Comparison of ENCODE assay signal across 23 cellular contexts in genomic region chrX:130378008-130378669, GRCh38. TPM values are rescaled to one million over a fixed set of nuclear protein-coding genes. Genes with fewer than 3 reads are reported as not detected.
DNase-seq lines count a peak whose midpoint lies in the region; ATAC-seq and TF ChIP-seq lines count a peak whose summit lies in the region.
"Had no signal": no experiment of that assay in that cellular context is flagged by ENCODE, and none has a peak within 500 bp of the region (broad histone marks: within the 10 kb centered on the region; RNA-seq: fewer than 3 reads in every experiment).

No MANE protein-coding gene starts in this region.

- no peaks in the 10 kb centered on the region for H3K9me3 ChIP-seq in SK-N-SH
- no peaks in the 10 kb centered on the region for H3K9me3 ChIP-seq in A673 (ENCODE audit: low read depth, low read length, poor library complexity, severe bottlenecking)
- H3K9me3 ChIP-seq in mammary epithelial cell (replicated peaks; ENCODE audit: insufficient read depth, low read length): no peaks in the 10 kb centered on the region

- H4K20me1 ChIP-seq in SK-N-SH (ENCODE audit: insufficient read depth): no peaks in the 10 kb centered on the region
- H4K20me1 ChIP-seq in mammary epithelial cell (ENCODE audit: insufficient read depth, low read length): no peaks in the 10 kb centered on the region

- no peaks in the 10 kb centered on the region for H3F3A ChIP-seq in SK-N-SH (replicated peaks; ENCODE audit: insufficient read depth)

- no peak for TF ChIP-seq RAD21 in SK-N-SH (IDR thresholded peaks at IDR 0.05; ENCODE audit: low read length)

- H3K4me3 ChIP-seq in SK-N-SH (ENCODE audit: low read depth in 2 of 2, low read length in 1 of 2) (no peak overlapping the region), fibroblast of villous mesenchyme (ENCODE audit: low read depth, low read length) (no peak overlapping the region), A673 (ENCODE audit: low read depth, low read length, poor library complexity, severe bottlenecking) (no peak overlapping the region), mammary epithelial cell (replicated peaks in 1 of 3; ENCODE audit: insufficient read depth in 1 of 3, low read depth in 2 of 3, low read length in 3 of 3) (no peak overlapping the region)
- H3K4me3 ChIP-seq: cardiac muscle cell had no signal

- BruUV-seq in A673 (replicated peaks; lab: Mats Ljungman, UMichigan): no TSS peak
- no TSS peak for BruUV-seq in mammary epithelial cell (replicated peaks; lab: Mats Ljungman, UMichigan)

- intact Hi-C loops in A673 (cut with micrococcal nuclease; ENCODE audit: unreplicated experiment) (no loop called here), mammary epithelial cell (cut with micrococcal nuclease) (no loop called here)

- H2AFZ ChIP-seq in SK-N-SH (ENCODE audit: low read depth) (no peak overlapping the region), mammary epithelial cell (ENCODE audit: low read depth, low read length) (no peak overlapping the region)

- no peaks in the 10 kb centered on the region for H3K9me2 ChIP-seq in SK-N-SH

- H3K36me3 ChIP-seq in SK-N-SH (replicated peaks in 1 of 2; ENCODE audit: control insufficient read depth in 1 of 2, insufficient read depth in 2 of 2, low read length in 1 of 2) (peaks cover 4 to 6% of the 10 kb centered on the region in 2 experiments), A673 (ENCODE audit: insufficient read depth, low read length, poor library complexity, severe bottlenecking) (no peaks in the 10 kb centered on the region), mammary epithelial cell (ENCODE audit: insufficient read depth, low read length) (no peaks in the 10 kb centered on the region)
- H3K36me3 ChIP-seq: cardiac muscle cell had no signal

- no peaks in the 10 kb centered on the region for H3K27me3 ChIP-seq in SK-N-SH (ENCODE audit: insufficient read depth)
- no peaks in the 10 kb centered on the region for H3K27me3 ChIP-seq in A673 (replicated peaks; ENCODE audit: insufficient read depth, low read depth, low read length, poor library complexity)
- H3K27me3 ChIP-seq in mammary epithelial cell (ENCODE audit: insufficient read depth, low read length): no peaks in the 10 kb centered on the region
- H3K27me3 ChIP-seq: cardiac muscle cell had no signal

- TF ChIP-seq EP300 in SK-N-SH (IDR thresholded peaks at IDR 0.05; ENCODE audit: borderline replicate concordance in 1 of 2, low read depth in 1 of 2, low read length in 1 of 2): no peak

- TF ChIP-seq CTCF in SK-N-SH (IDR thresholded peaks at IDR 0.05) (no peak), fibroblast of villous mesenchyme (IDR thresholded peaks at IDR 0.05; ENCODE audit: insufficient read depth, low read depth, low read length) (no peak), A673 (conservative IDR thresholded peaks at IDR 0.05; ENCODE audit: low read depth, low read length) (no peak), mammary epithelial cell (conservative IDR thresholded peaks at IDR 0.05 in 1 of 2, IDR thresholded peaks at IDR 0.05 in 1 of 2; ENCODE audit: extremely low read depth in 1 of 2, insufficient read depth in 1 of 2, low read depth in 1 of 2, low read length in 2 of 2) (no peak)

- dilution Hi-C loops in mammary epithelial cell (cut with HindIII; ENCODE audit: low sequenced_read_pairs): loop anchor here (25.0 kb wide), 1 partner anchor 534 kb away; the partner anchor contains the start of gene ENOX2

- WGBS in SK-N-SH (ENCODE audit: low lambda C conversion rate): 14% methylated on average over 5 of the region's 5 CpGs
- WGBS in mammary epithelial cell (ENCODE audit: low coverage, missing lambda C conversion rate): 39% methylated on average over 5 of the region's 5 CpGs

- in situ Hi-C loops in mammary epithelial cell (cut with MboI; ENCODE audit: low sequenced_read_pairs in 2 of 2): loop anchor here in 1 of 2 donors (25.0 kb wide), 1 partner anchor 534 kb away; the partner anchor contains the start of gene ENOX2

- H3K27ac ChIP-seq in SK-N-SH (ENCODE audit: low read depth in 2 of 2, low read length in 1 of 2) (no peak overlapping the region), A673 (ENCODE audit: low read depth, low read length, poor library complexity, severe bottlenecking) (no peak overlapping the region), mammary epithelial cell (ENCODE audit: insufficient read depth, low read depth, low read length) (no peak overlapping the region)
- H3K27ac ChIP-seq: cardiac muscle cell, epithelial cell of prostate, KMS-11 had no signal

- H3K4me2 ChIP-seq in SK-N-SH: no peak overlapping the region
- H3K4me2 ChIP-seq in mammary epithelial cell (ENCODE audit: insufficient read depth, low read depth, low read length): no peak overlapping the region
- H3K4me2 ChIP-seq: KMS-11 had no signal

- POLR2A ChIA-PET in SK-N-SH (lab: Yijun Ruan, JAX) (interaction anchor here (0.6 kb wide), 2 partner anchors 38 to 1200 kb away, joined by 3 read pairs; partner anchors contain the start of gene SLC25A14), A673 (lab: Charles Lee; ENCODE audit: low non-redundant PET) (no interaction called here)

- CTCF ChIA-PET in SK-N-SH (lab: Yijun Ruan, JAX) (interaction anchor here (1.0 kb wide), 1 partner anchor 539 kb away, joined by 3 read pairs; no protein-coding TSS in a partner anchor), A673 (lab: Charles Lee) (no interaction called here), mammary epithelial cell (lab: Charles Lee; ENCODE audit: low non-redundant PET) (no interaction called here)

- H3K4me1 ChIP-seq in SK-N-SH (ENCODE audit: control insufficient read depth in 1 of 2, insufficient read depth in 2 of 2, low read depth in 1 of 2, low read length in 1 of 2) (no peaks in the 10 kb centered on the region), A673 (ENCODE audit: insufficient read depth, low read length, poor library complexity, severe bottlenecking) (no peaks in the 10 kb centered on the region), mammary epithelial cell (ENCODE audit: insufficient read depth, low read length) (no peaks in the 10 kb centered on the region)

- H3K79me2 ChIP-seq in SK-N-SH (ENCODE audit: insufficient read depth) (no peaks in the 10 kb centered on the region), mammary epithelial cell (ENCODE audit: insufficient read depth, low read length) (no peaks in the 10 kb centered on the region)

- ATAC-seq in SK-N-SH treated with all-trans-retinoic acid at 6 μM for 48 hours: no peak
- ATAC-seq: left cardiac atrium; stimulated activated naive CD8-positive, alpha-beta T cell treated with anti-CD3 and anti-CD28 coated beads, Interleukin-15, amount 100 ng/mL, for 72 hours had no signal

- DNase-seq in SK-N-SH (peak; percentile 31), NCI-H524 treated with DMSO at 0.1 percent for 48 hours (lab: John Stamatoyannopoulos, UW) (peak; percentile 80), fibroblast of villous mesenchyme (ENCODE audit: low read depth) (peak; percentile 2), A673 (ENCODE audit: low spot score) (no peak), AG20443 (ENCODE audit: low spot score) (no peak), mammary epithelial cell (no peak)
- DNase-seq in activated naive CD4-positive, alpha-beta T cell treated with anti-CD3 and anti-CD28 coated beads, Interleukin-2, amount 50 U/mL, for 16 hours: no peak
- DNase-seq: ACHN; activated gamma-delta T cell; amniotic stem cell; DND-41; left cardiac atrium; NCI-H1105 treated with DMSO at 0.1 percent for 48 hours; NCI-H226; nephron progenitor cell; stimulated activated naive CD8-positive, alpha-beta T cell treated with anti-CD3 and anti-CD28 coated beads, Interleukin-15, amount 100 ng/mL, for 72 hours had no signal

- H3K9ac ChIP-seq in SK-N-SH: no peak overlapping the region
- no peak overlapping the region for H3K9ac ChIP-seq in mammary epithelial cell (ENCODE audit: insufficient read depth, low read length)
- H3K9ac ChIP-seq: KMS-11 had no signal

TF ChIP-seq in SK-N-SH, 30 proteins besides CTCF, POLR2A, EP300 and RAD21 (continues in another document):
- peak; percentile 29; the same call in 1 of the 2 replicates for TF ChIP-seq GATA2 (CRISPR knock-in tag; IDR thresholded peaks at IDR 0.05)
- no peak for TF ChIP-seq TEAD4 (IDR thresholded peaks at IDR 0.05; ENCODE audit: borderline replicate concordance, insufficient read depth)
- TF ChIP-seq JUND (IDR thresholded peaks at IDR 0.05): no peak
- no peak for TF ChIP-seq ELF1 (IDR thresholded peaks at IDR 0.05)
- TF ChIP-seq NRF1 (IDR thresholded peaks at IDR 0.05; ENCODE audit: low read depth, low read length): no peak

TF ChIP-seq in SK-N-SH treated with all-trans-retinoic acid at 6 μM for 48 hours, 23 proteins besides CTCF, POLR2A, EP300 and RAD21 (continues in another document):
- TF ChIP-seq ZC3H10 (CRISPR knock-in tag; IDR thresholded peaks at IDR 0.05) (no peak), CSRNP3 (CRISPR knock-in tag; IDR thresholded peaks at IDR 0.05) (no peak)

RNA-seq across cellular contexts. Expression of gene GPR119, which starts 7.3 kb away (rescaled TPM):
- polyA plus RNA-seq in SK-N-SH (2012; rRNA removed) (not detected in 2 replicates), mammary epithelial cell (not detected)
- not detected in 2 replicates for polyA plus RNA-seq in SK-N-SH (2012; cell fraction: cytosol; rRNA removed)
- not detected in 2 replicates for polyA plus RNA-seq in SK-N-SH (2012; cell fraction: nucleus; rRNA removed)
- total RNA-seq in fibroblast of villous mesenchyme (not detected in 2 replicates), A673 (2021) (not detected in 2 replicates), mammary epithelial cell (not detected)
- not detected for polyA minus RNA-seq in mammary epithelial cell
- total RNA-seq: cardiac muscle cell, dermis microvascular lymphatic vessel endothelial cell, frontal cortex, left cardiac atrium, mesothelial cell of epicardium had no signal
- polyA plus RNA-seq: cardiac muscle cell had no signal

RNA-seq across cellular contexts. Expression of gene RBMX2, which starts 23.6 kb away (rescaled TPM):
- 22.7 and 23.6 TPM in 2 replicates for polyA plus RNA-seq in SK-N-SH (2012; rRNA removed)
- polyA plus RNA-seq in SK-N-SH (2012; cell fraction: cytosol; rRNA removed): 29.8 and 38.1 TPM in 2 replicates
- polyA plus RNA-seq in SK-N-SH (2012; cell fraction: nucleus; rRNA removed): 10.0 and 18.0 TPM in 2 replicates
- 17.3 and 17.4 TPM in 2 replicates for total RNA-seq in fibroblast of villous mesenchyme
- total RNA-seq in A673 (2021): 33.1 and 35.0 TPM in 2 replicates
- 10 to 100 TPM; 14.8 to 27.5 TPM for total RNA-seq in mammary epithelial cell
- polyA plus RNA-seq in mammary epithelial cell: 15.5 TPM
- 3.6 TPM for polyA minus RNA-seq in mammary epithelial cell

RNA-seq across cellular contexts. Expression of gene SLC25A14, which starts 38.4 kb away (rescaled TPM):
- 14.0 and 21.7 TPM in 2 replicates for polyA plus RNA-seq in SK-N-SH (2012; rRNA removed)
- 17.0 and 17.3 TPM in 2 replicates for polyA plus RNA-seq in SK-N-SH (2012; cell fraction: cytosol; rRNA removed)
- 19.2 and 47.1 TPM in 2 replicates for polyA plus RNA-seq in SK-N-SH (2012; cell fraction: nucleus; rRNA removed)
- total RNA-seq in fibroblast of villous mesenchyme: 12.5 and 12.9 TPM in 2 replicates
- total RNA-seq in A673 (2021): 19.3 and 21.6 TPM in 2 replicates
- total RNA-seq in mammary epithelial cell: 10 to 100 TPM in 1 of 2 donors, 1 to 10 TPM in 1; 8.8 to 12.4 TPM
- 6.6 TPM for polyA plus RNA-seq in mammary epithelial cell
- polyA minus RNA-seq in mammary epithelial cell: 3.9 TPM

Comparison
In these comparisons a context has a peak if more than half of its experiments do, and no peak if none do; other contexts are left out.
1. DNase-seq: peak in SK-N-SH (single experiment), NCI-H524 treated with DMSO at 0.1 percent for 48 hours (single experiment) and fibroblast of villous mesenchyme (single experiment); none in A673 (single experiment), AG20443 (single experiment), mammary epithelial cell (single experiment) and activated naive CD4-positive, alpha-beta T cell treated with anti-CD3 and anti-CD28 coated beads, Interleukin-2, amount 50 U/mL, for 16 hours (single experiment).